Comparison of ENCODE assay signal across 19 cellular contexts in genomic region chr18:67035026-67035425, GRCh38.
DNase-seq lines count a peak whose midpoint lies in the region; ATAC-seq, FAIRE-seq and TF ChIP-seq lines count a peak whose summit lies in the region.
"Had no signal": no experiment of that assay in that cellular context is flagged by ENCODE, and none has a peak within 500 bp of the region (broad histone marks: within the 10 kb centered on the region; RNA-seq: fewer than 3 reads in every experiment).

No MANE protein-coding gene starts in this region.

- 66% methylated on average over 4 of the region's 4 CpGs for WGBS in HUES64
- WGBS in iPS DF 6.9 (ENCODE audit: insufficient coverage, insufficient read length): no CpG with 5 or more reads among the region's 4 CpGs

- ATAC-seq in GM21515 (IDR thresholded peaks at IDR 0.05; ENCODE audit: unreplicated experiment) (no peak), mucosa of descending colon (no peak)
- no peak for ATAC-seq in natural killer cell treated with Interleukin-12 subunit alpha and Interleukin-12 subunit beta and Interleukin-15 and Interleukin-18, amount 100 ng/mL, for 72 hours

- no peaks in the 10 kb centered on the region for H3K4me1 Mint-ChIP-seq in natural killer cell treated with Interleukin-12 subunit alpha and Interleukin-12 subunit beta and Interleukin-15 and Interleukin-18, amount 100 ng/mL, for 72 hours (ENCODE audit: low read depth in 2 of 2)
- H3K4me1 Mint-ChIP-seq: CD4-positive, CD25-positive, alpha-beta regulatory T cell; IgD-negative memory B cell had no signal

- intact Hi-C loops in mucosa of descending colon (cut with DNase I, micrococcal nuclease): no loop called here

- peaks cover 5% of the 10 kb centered on the region for H3K36me3 Mint-ChIP-seq in natural killer cell treated with Interleukin-12 subunit alpha and Interleukin-12 subunit beta and Interleukin-15 and Interleukin-18, amount 100 ng/mL, for 72 hours
- H3K36me3 Mint-ChIP-seq: CD4-positive, CD25-positive, alpha-beta regulatory T cell; IgD-negative memory B cell had no signal

- H3K4me1 ChIP-seq in HUES64 (ENCODE audit: insufficient read depth, low read length) (peaks cover 8% of the 10 kb centered on the region; the same call in 1 of the 2 replicates), iPS DF 6.9 (ENCODE audit: control insufficient read depth, insufficient read depth, low read length) (no peaks in the 10 kb centered on the region), mucosa of descending colon (ENCODE audit: low read depth) (no peaks in the 10 kb centered on the region)

- no peaks in the 10 kb centered on the region for H3K27me3 Mint-ChIP-seq in natural killer cell treated with Interleukin-12 subunit alpha and Interleukin-12 subunit beta and Interleukin-15 and Interleukin-18, amount 100 ng/mL, for 72 hours
- H3K27me3 Mint-ChIP-seq: CD4-positive, CD25-positive, alpha-beta regulatory T cell; IgD-negative memory B cell had no signal

- no peak overlapping the region for H3K9ac ChIP-seq in HUES64 (ENCODE audit: low read depth, low read length)

- no peak overlapping the region for H3K4me3 Mint-ChIP-seq in natural killer cell treated with Interleukin-12 subunit alpha and Interleukin-12 subunit beta and Interleukin-15 and Interleukin-18, amount 100 ng/mL, for 72 hours
- H3K4me3 Mint-ChIP-seq: CD4-positive, CD25-positive, alpha-beta regulatory T cell; IgD-negative memory B cell had no signal

- FAIRE-seq in bronchial epithelial cell (lab: Jason Lieb, UNC): no peak
- FAIRE-seq: GM12891 had no signal

- no peak overlapping the region for H3K4me3 ChIP-seq in H7 (ENCODE audit: insufficient read depth, low read depth, low read length)
- no peak overlapping the region for H3K4me3 ChIP-seq in HUES64 (ENCODE audit: low read length)
- H3K4me3 ChIP-seq in bronchial epithelial cell (ENCODE audit: low read depth, low read length): no peak overlapping the region
- no peak overlapping the region for H3K4me3 ChIP-seq in iPS DF 6.9 (ENCODE audit: low read length)
- H3K4me3 ChIP-seq in mucosa of descending colon: no peak overlapping the region
- H3K4me3 ChIP-seq: SK-N-MC had no signal

- no peak overlapping the region for H3K27ac Mint-ChIP-seq in natural killer cell treated with Interleukin-12 subunit alpha and Interleukin-12 subunit beta and Interleukin-15 and Interleukin-18, amount 100 ng/mL, for 72 hours
- H3K27ac Mint-ChIP-seq: CD4-positive, CD25-positive, alpha-beta regulatory T cell; IgD-negative memory B cell had no signal

- DNase-seq in H7 (peak; percentile 15), bronchial epithelial cell (ENCODE audit: low read depth) (peak; percentile 49), iPS DF 6.9 (ENCODE audit: low read depth, low spot score) (peak; percentile 7), mucosa of descending colon (no peak)
- DNase-seq in natural killer cell treated with Interleukin-12 subunit alpha and Interleukin-12 subunit beta and Interleukin-15 and Interleukin-18, amount 100 ng/mL, for 72 hours (ENCODE audit: low spot score): no peak
- DNase-seq: CD4-positive, CD25-positive, alpha-beta regulatory T cell; COR-L47; NCI-H187 treated with DMSO at 0.1 percent for 48 hours; NCI-H2107; NCI-H2227 treated with DMSO at 0.1 percent for 48 hours; NCI-H510A; NCI-H748 treated with DMSO at 0.1 percent for 48 hours; OCI-M1; SHP77 had no signal

- no peaks in the 10 kb centered on the region for H3K36me3 ChIP-seq in H7 (replicated peaks; ENCODE audit: control insufficient read depth, insufficient read depth, low read length)
- no peaks in the 10 kb centered on the region for H3K36me3 ChIP-seq in HUES64 (ENCODE audit: insufficient read depth, low read length)
- H3K36me3 ChIP-seq in bronchial epithelial cell (ENCODE audit: control insufficient read depth, insufficient read depth, low read length): no peaks in the 10 kb centered on the region
- H3K36me3 ChIP-seq in iPS DF 6.9 (ENCODE audit: control insufficient read depth, insufficient read depth, low read length): no peaks in the 10 kb centered on the region
- H3K36me3 ChIP-seq in mucosa of descending colon (ENCODE audit: low read depth): no peaks in the 10 kb centered on the region

- peaks cover 9% of the 10 kb centered on the region for H3K9me3 Mint-ChIP-seq in natural killer cell treated with Interleukin-12 subunit alpha and Interleukin-12 subunit beta and Interleukin-15 and Interleukin-18, amount 100 ng/mL, for 72 hours

- H3K9me3 ChIP-seq in HUES64 (ENCODE audit: insufficient read depth, low read depth, low read length) (no peaks in the 10 kb centered on the region), iPS DF 6.9 (ENCODE audit: control insufficient read depth, insufficient read depth, low read length) (no peaks in the 10 kb centered on the region), mucosa of descending colon (no peaks in the 10 kb centered on the region)

- no peak for TF ChIP-seq CTCF in bronchial epithelial cell (IDR thresholded peaks at IDR 0.05; ENCODE audit: insufficient read depth, low read length, severe bottlenecking)
- no peak for TF ChIP-seq CTCF in mucosa of descending colon (IDR thresholded peaks at IDR 0.05)

- H3K27me3 ChIP-seq in H7 (ENCODE audit: control insufficient read depth, insufficient read depth, low read length) (no peaks in the 10 kb centered on the region), HUES64 (ENCODE audit: insufficient read depth, low read length) (no peaks in the 10 kb centered on the region), bronchial epithelial cell (ENCODE audit: control insufficient read depth, insufficient read depth, low read length) (no peaks in the 10 kb centered on the region), iPS DF 6.9 (ENCODE audit: control insufficient read depth, insufficient read depth, low read length) (no peaks in the 10 kb centered on the region)

- H3K27ac ChIP-seq in HUES64 (ENCODE audit: low read depth, low read length) (peak overlapping the region; percentile 20; the same call in 1 of the 2 replicates), iPS DF 6.9 (ENCODE audit: low read length) (no peak overlapping the region)
- H3K27ac ChIP-seq: SK-N-MC had no signal

Comparison
In these comparisons a context has a peak if more than half of its experiments do, and no peak if none do; other contexts are left out.
1. DNase-seq: peak in H7 (single experiment), bronchial epithelial cell (single experiment) and iPS DF 6.9 (single experiment); none in natural killer cell treated with Interleukin-12 subunit alpha and Interleukin-12 subunit beta and Interleukin-15 and Interleukin-18, amount 100 ng/mL, for 72 hours (single experiment) and mucosa of descending colon (0 of 3).